12 cellular contexts compared by ENCODE assay signal in the genomic region with DNA sequence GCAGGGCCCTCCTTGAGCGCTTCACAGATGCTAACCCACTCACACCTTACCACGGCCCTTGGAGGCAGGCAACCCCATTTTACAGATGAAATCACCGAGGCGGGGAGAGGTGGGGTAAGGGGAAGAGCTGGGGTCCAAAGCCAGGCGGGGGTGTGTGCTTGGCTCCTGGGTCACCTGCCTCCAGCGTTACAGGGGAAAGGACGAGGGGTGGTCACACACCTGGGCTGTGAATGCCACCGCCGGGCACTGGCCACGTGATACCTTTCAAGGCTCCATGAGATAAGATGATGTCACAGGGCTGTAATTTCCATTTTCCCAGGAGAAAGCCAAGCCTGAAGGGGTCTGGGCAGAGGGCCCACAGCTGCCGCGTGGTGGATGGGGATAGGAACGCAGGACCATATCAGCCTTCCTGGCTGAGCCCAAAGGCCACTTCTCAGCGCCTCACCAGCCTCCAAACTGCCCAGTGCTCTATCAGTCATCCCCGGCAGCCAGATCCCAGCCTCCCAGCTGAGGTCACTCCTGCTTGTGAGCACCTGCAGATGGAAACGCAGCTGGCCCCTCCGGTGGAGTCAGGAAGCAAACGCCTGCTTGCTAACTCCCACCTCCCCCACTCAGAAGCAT.
DNase-seq lines count a peak whose midpoint lies in the region; FAIRE-seq and TF ChIP-seq lines count a peak whose summit lies in the region.
"Had no signal": no experiment of that assay in that cellular context is flagged by ENCODE, and none has a peak within 500 bp of the region (broad histone marks: within the 10 kb centered on the region; RNA-seq: fewer than 3 reads in every experiment).

No MANE protein-coding gene starts in this region.

- no peak for TF ChIP-seq CTCF in kidney (IDR thresholded peaks at IDR 0.05; ENCODE audit: borderline replicate concordance, extremely low read depth, insufficient read depth)

- no peaks in the 10 kb centered on the region for H3K9me3 ChIP-seq in kidney (ENCODE audit: control insufficient read depth in 1 of 2, low read length in 2 of 2)
- H3K9me3 ChIP-seq: right atrium auricular region, suprapubic skin had no signal

- no peak overlapping the region for H3K9ac ChIP-seq in kidney (ENCODE audit: low read length in 2 of 2)

- DNase-seq in DMS79 treated with DMSO at 0.1 percent for 48 hours (lab: John Stamatoyannopoulos, UW): peak; percentile 42
- DNase-seq in NCI-H1417 (lab: John Stamatoyannopoulos, UW): peak; percentile 67 to 94 (median 79)
- DNase-seq in NCI-H774 (lab: John Stamatoyannopoulos, UW): peak; percentile 72
- peak; percentile 68 for DNase-seq in kidney
- DNase-seq in stimulated activated CD4-positive, alpha-beta T cell treated with anti-CD3 and anti-CD28 coated beads, Interleukin-2, amount 100 ng/mL, for 48 hours: no peak
- no peak for DNase-seq in T-helper 9 cell
- DNase-seq in HT-29 (ENCODE audit: low spot score): no peak
- DNase-seq: activated CD4-positive, alpha-beta T cell treated with anti-CD3 and anti-CD28 coated beads, Interleukin-2, amount 10 ng/mL, durations not matched to agents 7 days and 5 days; central memory CD4-positive, alpha-beta T cell; KG1 had no signal

- H3K27ac ChIP-seq in kidney (ENCODE audit: low read depth in 2 of 2, low read length in 2 of 2): no peak overlapping the region
- H3K27ac ChIP-seq: right atrium auricular region, suprapubic skin had no signal

- H3K4me1 ChIP-seq in kidney (ENCODE audit: control insufficient read depth in 1 of 2, insufficient read depth in 1 of 2, low read depth in 1 of 2, low read length in 2 of 2): peaks cover 0 to 11% of the 10 kb centered on the region in 2 donors
- H3K4me1 ChIP-seq: right atrium auricular region had no signal

- no peak for FAIRE-seq in kidney (lab: Jason Lieb, UNC)

- H3K36me3 ChIP-seq in kidney (ENCODE audit: control insufficient read depth in 1 of 2, insufficient read depth in 2 of 2, low read length in 2 of 2): no peaks in the 10 kb centered on the region
- H3K36me3 ChIP-seq: right atrium auricular region, suprapubic skin had no signal

- no peak overlapping the region for H3K4me3 ChIP-seq in kidney (ENCODE audit: low read length in 2 of 2)
- H3K4me3 ChIP-seq: right atrium auricular region, suprapubic skin had no signal

- intact Hi-C loops in kidney (cut with DNase I): no loop called here

Comparison
In these comparisons a context has a peak if more than half of its experiments do, and no peak if none do; other contexts are left out.
1. DNase-seq: peak in DMS79 treated with DMSO at 0.1 percent for 48 hours (single experiment), NCI-H1417 (3 of 3), NCI-H774 (single experiment) and kidney (single experiment); none in stimulated activated CD4-positive, alpha-beta T cell treated with anti-CD3 and anti-CD28 coated beads, Interleukin-2, amount 100 ng/mL, for 48 hours (0 of 2), T-helper 9 cell (single experiment) and HT-29 (single experiment).